ENCODE assay signal across 8 cellular contexts in the genomic region with DNA sequence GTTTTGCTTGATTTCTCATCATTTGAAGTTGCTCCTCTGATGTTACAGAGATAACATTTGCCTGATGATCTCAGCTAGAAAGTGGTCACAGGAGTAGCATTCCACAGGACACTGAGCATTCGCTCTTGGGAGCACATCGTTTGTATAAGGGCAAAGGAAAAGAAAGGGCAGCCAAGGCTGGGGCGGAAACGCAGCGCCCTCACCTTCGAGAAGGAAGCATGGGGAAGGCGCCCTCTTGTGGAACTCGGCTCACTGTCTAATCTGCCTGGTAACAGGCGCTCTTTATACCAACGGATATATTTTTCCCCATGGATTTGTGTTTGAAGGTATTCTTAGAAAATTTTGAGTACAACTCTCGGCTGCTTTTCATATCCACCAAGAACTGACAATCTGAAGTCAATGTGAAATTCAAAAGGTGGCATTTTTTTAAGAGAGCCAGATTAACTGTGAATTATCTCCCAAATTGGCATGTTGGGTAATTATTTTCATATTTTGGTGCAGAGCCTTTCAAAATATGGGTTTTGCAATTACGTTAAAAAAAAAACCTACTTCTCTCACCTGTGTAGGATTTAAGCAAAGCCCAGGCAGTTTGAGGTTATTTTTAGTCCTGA.
DNase-seq lines count a peak whose midpoint lies in the region; ATAC-seq and TF ChIP-seq lines count a peak whose summit lies in the region.

No MANE protein-coding gene starts in this region.

- H3K27me3 Mint-ChIP-seq in mesothelial cell of epicardium (ENCODE audit: low read depth) = no peaks in the 10 kb centered on the region

- H3K27ac Mint-ChIP-seq in mesothelial cell of epicardium = peak overlapping the region; percentile 60

- H3K4me1 Mint-ChIP-seq in mesothelial cell of epicardium = peaks cover 25% of the 10 kb centered on the region

- peak overlapping the region; percentile 32 for H3K4me3 ChIP-seq in endocrine pancreas (ENCODE audit: control insufficient read depth, insufficient read depth, low read length)

- TF ChIP-seq CTCF in mesothelial cell of epicardium (IDR thresholded peaks at IDR 0.05; ENCODE audit: unreplicated experiment) = peak; percentile 65

- H3K4me3 Mint-ChIP-seq in mesothelial cell of epicardium = no peak overlapping the region

- DNase-seq in C1 segment of cervical spinal cord (lab: John Stamatoyannopoulos, UW) = peak in 10 of 14 donors; percentile 16 to 50 (median 32)
- peak; percentile 86 for DNase-seq in NCI-H748 (lab: John Stamatoyannopoulos, UW; ENCODE audit: unreplicated experiment)
- peak; percentile 30 to 59 for DNase-seq in activated CD8-positive, alpha-beta memory T cell treated with anti-CD3 and anti-CD28 coated beads for 4 hours (ENCODE audit: low read depth in 2 of 2)
- DNase-seq in mesothelial cell of epicardium (ENCODE audit: low spot score in 2 of 2, unreplicated experiment in 2 of 2) = peak; percentile 54 to 87
- DNase-seq in stimulated activated CD8-positive, alpha-beta memory T cell treated with anti-CD3 and anti-CD28 coated beads, Interleukin-2, amount 100 ng/mL, for 48 hours (ENCODE audit: low read depth in 2 of 2) = peak; percentile 49 to 52

- peaks cover 6% of the 10 kb centered on the region for H3K4me1 ChIP-seq in endocrine pancreas (ENCODE audit: control insufficient read depth, insufficient read depth, low read length)

- H3K9me3 Mint-ChIP-seq in mesothelial cell of epicardium = peaks cover 15% of the 10 kb centered on the region

- peak; percentile 87 for ATAC-seq in GM19328 (IDR thresholded peaks at IDR 0.05; ENCODE audit: unreplicated experiment)
- ATAC-seq in HG03460 (IDR thresholded peaks at IDR 0.05; ENCODE audit: unreplicated experiment) = peak; percentile 80

- no peaks in the 10 kb centered on the region for H3K9me3 ChIP-seq in endocrine pancreas (ENCODE audit: control insufficient read depth, low read length)

- H3K36me3 Mint-ChIP-seq in mesothelial cell of epicardium = peaks cover 1% of the 10 kb centered on the region

- no peaks in the 10 kb centered on the region for H3K27me3 ChIP-seq in endocrine pancreas (ENCODE audit: control insufficient read depth, insufficient read depth, low read length)

- H3K9ac ChIP-seq in endocrine pancreas (ENCODE audit: control insufficient read depth, insufficient read depth, low read length) = no peak overlapping the region

- no peaks in the 10 kb centered on the region for H3K36me3 ChIP-seq in endocrine pancreas (ENCODE audit: control insufficient read depth, insufficient read depth, low read length)

Comparison
In these comparisons a context has a peak if more than half of its experiments do, and no peak if none do; other contexts are left out.
1. Peak in every context shown above with its lines: DNase-seq, ATAC-seq and H3K4me3 ChIP-seq.
2. DNase-seq: peak in every context shown above with its lines; median percentile 86 in NCI-H748; 70 in mesothelial cell of epicardium; 50 in stimulated activated CD8-positive, alpha-beta memory T cell treated with anti-CD3 and anti-CD28 coated beads, Interleukin-2, amount 100 ng/mL, for 48 hours; 44 in activated CD8-positive, alpha-beta memory T cell treated with anti-CD3 and anti-CD28 coated beads for 4 hours; 32 in C1 segment of cervical spinal cord.